Comparison of ENCODE assay signal across 8 cellular contexts in the genomic region with DNA sequence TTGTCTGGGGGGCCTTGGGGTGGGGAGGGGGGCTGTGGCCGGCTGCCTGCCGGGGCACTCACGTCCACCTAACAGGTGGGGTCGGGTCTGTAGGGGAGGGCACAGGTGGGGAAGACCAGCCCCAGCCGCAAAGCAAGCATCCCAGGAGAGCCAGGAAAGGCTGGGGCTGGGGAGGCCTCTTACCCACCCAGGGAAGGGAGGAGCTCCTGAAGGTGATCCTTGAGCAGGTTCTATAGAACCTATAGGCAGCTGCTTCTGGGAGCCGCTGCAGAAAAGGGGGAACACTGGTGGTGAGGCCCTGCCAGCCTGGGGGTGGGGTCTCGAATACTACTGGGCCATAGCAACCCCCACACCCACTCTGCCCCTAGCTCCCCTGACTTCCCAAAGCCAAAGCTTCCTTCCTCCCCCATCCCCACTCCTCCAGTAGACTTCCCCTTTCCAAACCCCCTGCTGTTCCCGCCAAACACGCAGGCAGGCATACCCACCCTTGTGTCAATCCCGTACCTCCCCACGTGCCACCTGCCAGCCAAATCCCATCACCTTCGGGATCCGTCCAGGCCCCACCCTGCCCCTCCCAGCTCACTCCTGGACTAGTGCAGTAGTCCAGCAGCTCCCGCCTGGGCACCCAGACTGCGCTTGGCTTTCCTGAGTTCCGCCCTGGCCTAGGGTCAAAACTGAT. TPM values are rescaled to one million over a fixed set of nuclear protein-coding genes. Genes with fewer than 3 reads are reported as not detected.
DNase-seq lines count a peak whose midpoint lies in the region; ATAC-seq and TF ChIP-seq lines count a peak whose summit lies in the region.

No MANE protein-coding gene starts in this region.

- 53% methylated on average over 10 of the region's 16 CpGs for WGBS in suprapubic skin

- TF ChIP-seq EP300 in suprapubic skin (IDR thresholded peaks at IDR 0.05), result no peak

- H3K9me3 Mint-ChIP-seq in activated CD8-positive, alpha-beta T cell treated with anti-CD3 and anti-CD28 coated beads for 36 hours, result no peaks in the 10 kb centered on the region
- peaks cover 0 to 2% (median 0%) of the 10 kb centered on the region in 6 donors for H3K9me3 Mint-ChIP-seq in immature natural killer cell

- DNase-seq in SIG-M5 treated with dmso at 0.1 percent for 504 hours (lab: John Stamatoyannopoulos, UW; ENCODE audit: unreplicated experiment), result peak; percentile 80
- no peak for DNase-seq in SIG-M5 (lab: John Stamatoyannopoulos, UW)
- DNase-seq in activated CD8-positive, alpha-beta T cell treated with anti-CD3 and anti-CD28 coated beads for 36 hours, result no peak
- no peak for DNase-seq in immature natural killer cell
- no peak for DNase-seq in suprapubic skin (ENCODE audit: low spot score in 2 of 2)
- no peak for DNase-seq in HT-29 (ENCODE audit: low spot score)
- no peak for DNase-seq in NCI-H1930 (lab: John Stamatoyannopoulos, UW)

- H3K36me3 Mint-ChIP-seq in activated CD8-positive, alpha-beta T cell treated with anti-CD3 and anti-CD28 coated beads for 36 hours (ENCODE audit: low read depth), result peaks cover 13% of the 10 kb centered on the region
- H3K36me3 Mint-ChIP-seq in immature natural killer cell, result no peaks in the 10 kb centered on the region

- POLR2A ChIA-PET in activated CD8-positive, alpha-beta T cell treated with anti-CD3 and anti-CD28 coated beads for 36 hours (lab: Charles Lee), result interaction anchor here (0.6 to 2.1 kb wide), 9 partner anchors 18 to 261 kb away, joined by 3 to 7 read pairs (median 3); a partner anchor contains a TSS

- peaks cover 57% of the 10 kb centered on the region for H3K4me1 Mint-ChIP-seq in activated CD8-positive, alpha-beta T cell treated with anti-CD3 and anti-CD28 coated beads for 36 hours (ENCODE audit: low read depth)
- peaks cover 39 to 48% of the 10 kb centered on the region in 2 donors for H3K4me1 Mint-ChIP-seq in immature natural killer cell

- no peak for ATAC-seq in activated CD8-positive, alpha-beta T cell treated with anti-CD3 and anti-CD28 coated beads for 36 hours
- no peak for ATAC-seq in HG03432 (IDR thresholded peaks at IDR 0.05; ENCODE audit: unreplicated experiment)

- CTCF ChIA-PET in activated CD8-positive, alpha-beta T cell treated with anti-CD3 and anti-CD28 coated beads for 36 hours (lab: Charles Lee), result interaction anchor here (1.3 to 2.0 kb wide), 2 partner anchors 8 to 31 kb away, joined by 4 to 7 read pairs; a partner anchor contains a TSS

- intact Hi-C loops in activated CD8-positive, alpha-beta T cell treated with anti-CD3 and anti-CD28 coated beads for 36 hours (cut with micrococcal nuclease), result no loop called here

- no peaks in the 10 kb centered on the region for H3K27me3 ChIP-seq in suprapubic skin

- no peak for TF ChIP-seq CTCF in activated CD8-positive, alpha-beta T cell treated with anti-CD3 and anti-CD28 coated beads for 36 hours (IDR thresholded peaks at IDR 0.05)
- no peak for TF ChIP-seq CTCF in suprapubic skin (IDR thresholded peaks at IDR 0.05)

- no peaks in the 10 kb centered on the region for H3K36me3 ChIP-seq in suprapubic skin

- no peak for TF ChIP-seq POLR2A in suprapubic skin (IDR thresholded peaks at IDR 0.05)

- H3K27ac Mint-ChIP-seq in activated CD8-positive, alpha-beta T cell treated with anti-CD3 and anti-CD28 coated beads for 36 hours, result peak overlapping the region; percentile 79
- peak overlapping the region in 2 of 6 donors; percentile 55 to 76 for H3K27ac Mint-ChIP-seq in immature natural killer cell

- H3K9me3 ChIP-seq in suprapubic skin, result no peaks in the 10 kb centered on the region

- H3K27ac ChIP-seq in suprapubic skin, result peak overlapping the region; percentile 88

- peak overlapping the region; percentile 56 for H3K4me3 ChIP-seq in suprapubic skin

- peak overlapping the region; percentile 68 for H3K4me3 Mint-ChIP-seq in activated CD8-positive, alpha-beta T cell treated with anti-CD3 and anti-CD28 coated beads for 36 hours
- peak overlapping the region; percentile 46 to 77 (median 56) for H3K4me3 Mint-ChIP-seq in immature natural killer cell

- no peaks in the 10 kb centered on the region for H3K27me3 Mint-ChIP-seq in activated CD8-positive, alpha-beta T cell treated with anti-CD3 and anti-CD28 coated beads for 36 hours
- peaks cover 12 to 49% (median 15%) of the 10 kb centered on the region in 3 donors for H3K27me3 Mint-ChIP-seq in immature natural killer cell (ENCODE audit: low read depth in 3 of 3)

- H3K4me1 ChIP-seq in suprapubic skin, result peaks cover 97% of the 10 kb centered on the region

RNA-seq across cellular contexts. Expression of a gene that starts 5.6 kb away (rescaled TPM):
- 10 to 100 TPM; 25.6 to 27.7 TPM for total RNA-seq in activated CD8-positive, alpha-beta T cell treated with anti-CD3 and anti-CD28 coated beads for 36 hours
- polyA plus RNA-seq in immature natural killer cell, result under 1 TPM; 0.12 to 0.55 (median 0.49) TPM
- total RNA-seq in suprapubic skin, result 10 to 100 TPM; 12.1 to 30.8 (median 20.9) TPM
- 25.2 and 34.5 TPM in 2 replicates for total RNA-seq in HT-29 (2014; rRNA removed; shearing (Covaris generic))

RNA-seq across cellular contexts. Expression of a gene that starts 9.5 kb away (rescaled TPM):
- total RNA-seq in activated CD8-positive, alpha-beta T cell treated with anti-CD3 and anti-CD28 coated beads for 36 hours, result 10 to 100 TPM; 43.4 to 46.8 TPM
- polyA plus RNA-seq in immature natural killer cell, result 10 to 100 TPM in 1 of 3 donors, 1 to 10 TPM in 1, under 1 TPM in 1; 0.63 to 13.0 (median 4.5) TPM
- total RNA-seq in suprapubic skin, result 10 to 100 TPM; 31.8 to 63.1 (median 38.3) TPM
- 19.1 and 26.1 TPM in 2 replicates for total RNA-seq in HT-29 (2014; rRNA removed; shearing (Covaris generic))

RNA-seq across cellular contexts. Expression of a gene that starts 27.5 kb away (rescaled TPM):
- 100 to 1,000 TPM; 112 to 113 TPM for total RNA-seq in activated CD8-positive, alpha-beta T cell treated with anti-CD3 and anti-CD28 coated beads for 36 hours
- 100 to 1,000 TPM; 652 to 783 (median 741) TPM for polyA plus RNA-seq in immature natural killer cell
- total RNA-seq in suprapubic skin, result 100 to 1,000 TPM in 3 of 4 donors, 10 to 100 TPM in 1; 82.3 to 120 (median 110) TPM
- total RNA-seq in HT-29 (2014; rRNA removed; shearing (Covaris generic)), result 136 and 141 TPM in 2 replicates

RNA-seq across cellular contexts. Expression of a gene that starts 45.7 kb away (rescaled TPM):
- 1 to 10 TPM; 5.8 to 8.2 TPM for total RNA-seq in activated CD8-positive, alpha-beta T cell treated with anti-CD3 and anti-CD28 coated beads for 36 hours
- 1 to 10 TPM; 1.7 to 3.3 (median 3.1) TPM for polyA plus RNA-seq in immature natural killer cell
- total RNA-seq in suprapubic skin, result 1 to 10 TPM; 1.5 to 3.8 (median 1.8) TPM
- 0.65 and 2.0 TPM in 2 replicates for total RNA-seq in HT-29 (2014; rRNA removed; shearing (Covaris generic))

RNA-seq across cellular contexts. Expression of a gene that starts 47.4 kb away (rescaled TPM):
- total RNA-seq in activated CD8-positive, alpha-beta T cell treated with anti-CD3 and anti-CD28 coated beads for 36 hours, result 1 to 10 TPM; 5.3 to 6.7 TPM
- 10 to 100 TPM in 1 of 3 donors, 1 to 10 TPM in 2; 2.1 to 10.0 (median 4.3) TPM for polyA plus RNA-seq in immature natural killer cell
- total RNA-seq in suprapubic skin, result 10 to 100 TPM; 13.4 to 26.7 (median 22.3) TPM
- 3.2 and 6.9 TPM in 2 replicates for total RNA-seq in HT-29 (2014; rRNA removed; shearing (Covaris generic))
